ENCODE assay signal across 26 cellular contexts in genomic region chr7:139822855-139823254, GRCh38. TPM values are rescaled to one million over a fixed set of nuclear protein-coding genes. Genes with fewer than 3 reads are reported as not detected.
"Had no signal": no experiment of that assay in that cellular context is flagged by ENCODE, and none has a peak within 500 bp of the region (broad histone marks: within the 10 kb centered on the region; RNA-seq: fewer than 3 reads in every experiment).

No MANE protein-coding gene starts in this region.

- H3K36me3 ChIP-seq: neutrophil, ovary, spleen, stomach, thoracic aorta, thyroid gland, tibial nerve, upper lobe of left lung, vagina had no signal

- H3K4me3 ChIP-seq: ovary, psoas muscle, skin epidermis, smooth muscle cell, spleen, stomach, thoracic aorta, thyroid gland, tibial nerve, upper lobe of left lung, vagina had no signal

- H3K27me3 ChIP-seq: neutrophil, ovary, stomach, thyroid gland, upper lobe of left lung, vagina had no signal

- H3K27ac ChIP-seq: neutrophil, ovary, parathyroid adenoma, psoas muscle, skin epidermis, spleen, thoracic aorta, thyroid gland, tibial nerve, upper lobe of left lung, vagina had no signal

- H3K4me1 ChIP-seq: parathyroid adenoma, psoas muscle, spleen, thyroid gland, tibial nerve, upper lobe of left lung, vagina had no signal

- DNase-seq: naive B cell; naive thymus-derived CD8-positive, alpha-beta T cell; nephron progenitor cell; nucleus accumbens; ovary; posterior cingulate gyrus; psoas muscle; right cardiac atrium; spleen; stimulated activated CD4-positive, alpha-beta T cell treated with anti-CD3 and anti-CD28 coated beads, Interleukin-12 subunit alpha, Interleukin-12 subunit beta, amount 100 ng/mL, for 4 hours; stimulated activated CD4-positive, alpha-beta T cell treated with anti-CD3 and anti-CD28 coated beads, Interleukin-1b, Interleukin-23, amount 100 ng/mL, for 48 hours; stimulated activated CD4-positive, alpha-beta T cell treated with anti-CD3 and anti-CD28 coated beads, Interleukin-4, amount 100 ng/mL, for 1 hour; stimulated activated CD4-positive, alpha-beta T cell treated with anti-CD3 and anti-CD28 coated beads, Interleukin-4, amount 100 ng/mL, for 4 hours; stimulated activated naive B cell treated with anti-CD40 and anti-IgM and Interleukin-4, amounts not matched to agents 10 μg/mL and 1 μg/mL and 100 μg/mL, for 72 hours; stimulated activated naive CD4-positive, alpha-beta T cell treated with Interleukin-2 at 50 U/mL for 16 hours; stomach; thyroid gland; trophoblast cell; upper lobe of left lung had no signal

- H3K9me3 ChIP-seq: neutrophil, ovary, psoas muscle, spleen, stomach, thoracic aorta, thyroid gland, tibial nerve, upper lobe of left lung, vagina had no signal

RNA-seq across cellular contexts. Expression of gene TBXAS1, which starts 6.2 kb away (rescaled TPM):
- total RNA-seq: smooth muscle cell had no signal
